Comparison of ENCODE assay signal across 16 cellular contexts in the genomic region with DNA sequence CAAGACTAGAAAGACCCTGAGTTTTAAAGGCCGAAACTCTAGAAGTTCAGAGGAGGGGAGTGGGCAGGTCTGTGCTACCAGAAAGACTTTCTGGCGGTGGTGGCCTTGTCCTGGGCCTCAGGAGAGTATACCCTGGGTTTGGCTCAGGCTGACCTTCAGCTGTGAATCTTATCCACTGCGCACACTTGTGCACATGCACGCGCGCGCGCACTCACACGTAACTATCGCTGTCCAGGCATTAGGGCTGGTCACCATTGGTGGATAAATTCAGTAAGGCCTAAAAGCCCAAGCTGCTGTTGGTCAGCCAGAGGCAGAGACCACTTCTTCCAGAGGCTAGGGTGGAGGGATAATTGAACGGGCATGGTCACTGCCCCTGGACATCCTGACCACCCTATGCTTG. TPM values are rescaled to one million over a fixed set of nuclear protein-coding genes. Genes with fewer than 3 reads are reported as not detected.
DNase-seq lines count a peak whose midpoint lies in the region; TF ChIP-seq lines count a peak whose summit lies in the region.
"Had no signal": no experiment of that assay in that cellular context is flagged by ENCODE, and none has a peak within 500 bp of the region (broad histone marks: within the 10 kb centered on the region; RNA-seq: fewer than 3 reads in every experiment).

No MANE protein-coding gene starts in this region.

- WGBS in esophagus muscularis mucosa, result 77% methylated on average over 9 of the region's 11 CpGs
- WGBS in thyroid gland, 2 donors, result 85 to 92% methylated on average over 10 to 11 of the region's 11 CpGs

- TF ChIP-seq CTCF in esophagus muscularis mucosa (IDR thresholded peaks at IDR 0.05) (no peak), neural crest cell (conservative IDR thresholded peaks at IDR 0.05) (no peak), thyroid gland (IDR thresholded peaks at IDR 0.05) (no peak)

- H3K4me3 ChIP-seq in adipocyte (ENCODE audit: low read length), result no peak overlapping the region
- H3K4me3 ChIP-seq in esophagus muscularis mucosa, result no peak overlapping the region
- no peak overlapping the region for H3K4me3 ChIP-seq in thyroid gland (replicated peaks in 1 of 3)

- peaks cover 55% of the 10 kb centered on the region for H3K4me1 ChIP-seq in adipocyte (ENCODE audit: control insufficient read depth, insufficient read depth, low read length)
- peaks cover 71 to 100% (median 98%) of the 10 kb centered on the region in 4 donors for H3K4me1 ChIP-seq in esophagus muscularis mucosa
- peaks cover 49 to 64% of the 10 kb centered on the region in 2 donors for H3K4me1 ChIP-seq in thyroid gland

- H3K27me3 ChIP-seq in adipocyte (replicated peaks; ENCODE audit: control insufficient read depth, insufficient read depth, low read length) (no peaks in the 10 kb centered on the region), esophagus muscularis mucosa (no peaks in the 10 kb centered on the region), thyroid gland (no peaks in the 10 kb centered on the region)

- H3K4me1 Mint-ChIP-seq in neural crest cell, result peaks cover 77% of the 10 kb centered on the region
- H3K4me1 Mint-ChIP-seq: activated CD4-positive, alpha-beta T cell treated with anti-CD3 and anti-CD28 coated beads for 36 hours; activated naive CD4-positive, alpha-beta T cell treated with anti-CD3 and anti-CD28 coated beads, Interleukin-2, amount 50 U/mL, for 24 hours had no signal

- no peaks in the 10 kb centered on the region for H3K27me3 Mint-ChIP-seq in neural crest cell (ENCODE audit: low read depth)
- H3K27me3 Mint-ChIP-seq: activated CD4-positive, alpha-beta T cell treated with anti-CD3 and anti-CD28 coated beads for 36 hours; activated naive CD4-positive, alpha-beta T cell treated with anti-CD3 and anti-CD28 coated beads, Interleukin-2, amount 50 U/mL, for 24 hours had no signal

- H3K9me3 Mint-ChIP-seq in neural crest cell, result no peaks in the 10 kb centered on the region
- H3K9me3 Mint-ChIP-seq: activated naive CD4-positive, alpha-beta T cell treated with anti-CD3 and anti-CD28 coated beads, Interleukin-2, amount 50 U/mL, for 24 hours; naive B cell had no signal

- intact Hi-C loops in esophagus muscularis mucosa (cut with DNase I) (no loop called here), thyroid gland (cut with DNase I) (no loop called here)

- no peaks in the 10 kb centered on the region for H3K36me3 Mint-ChIP-seq in neural crest cell (ENCODE audit: low read depth)
- H3K36me3 Mint-ChIP-seq: activated naive CD4-positive, alpha-beta T cell treated with anti-CD3 and anti-CD28 coated beads, Interleukin-2, amount 50 U/mL, for 24 hours; naive B cell had no signal

- H3K36me3 ChIP-seq in adipocyte (ENCODE audit: control insufficient read depth, insufficient read depth, low read length, severe bottlenecking) (peaks cover 4% of the 10 kb centered on the region), esophagus muscularis mucosa (no peaks in the 10 kb centered on the region), thyroid gland (no peaks in the 10 kb centered on the region)

- no peak for TF ChIP-seq EP300 in esophagus muscularis mucosa (IDR thresholded peaks at IDR 0.05)

- H3K9me3 ChIP-seq in adipocyte (ENCODE audit: control insufficient read depth, low read length) (no peaks in the 10 kb centered on the region), esophagus muscularis mucosa (no peaks in the 10 kb centered on the region), thyroid gland (no peaks in the 10 kb centered on the region)

- H3K27ac Mint-ChIP-seq in neural crest cell (ENCODE audit: unreplicated experiment), result no peak overlapping the region
- H3K27ac Mint-ChIP-seq: activated CD4-positive, alpha-beta T cell treated with anti-CD3 and anti-CD28 coated beads for 36 hours; activated naive CD4-positive, alpha-beta T cell treated with anti-CD3 and anti-CD28 coated beads, Interleukin-2, amount 50 U/mL, for 24 hours had no signal

- H3K9ac ChIP-seq in adipocyte (ENCODE audit: low read length), result peak overlapping the region; percentile 66

- peak overlapping the region; percentile 77 to 90 (median 82) for H3K27ac ChIP-seq in esophagus muscularis mucosa (replicated peaks in 1 of 4)
- H3K27ac ChIP-seq in thyroid gland, result peak overlapping the region in 2 of 3 donors; percentile 42 to 81
- H3K27ac ChIP-seq: C4-2B had no signal

- peak overlapping the region; percentile 31 for H3K4me3 Mint-ChIP-seq in neural crest cell
- H3K4me3 Mint-ChIP-seq: activated CD4-positive, alpha-beta T cell treated with anti-CD3 and anti-CD28 coated beads for 36 hours; activated naive CD4-positive, alpha-beta T cell treated with anti-CD3 and anti-CD28 coated beads, Interleukin-2, amount 50 U/mL, for 24 hours; naive B cell had no signal

- no peak for TF ChIP-seq POLR2A in esophagus muscularis mucosa (IDR thresholded peaks at IDR 0.05; ENCODE audit: low read depth)
- TF ChIP-seq POLR2A in thyroid gland (IDR thresholded peaks at IDR 0.05), result no peak

- DNase-seq in adipocyte (ENCODE audit: low read depth) (no peak), esophagus muscularis mucosa (ENCODE audit: extremely low spot score) (no peak), neural crest cell (ENCODE audit: low read depth, low spot score) (no peak), thyroid gland (no peak), OCI-M2 (lab: John Stamatoyannopoulos, UW; ENCODE audit: unreplicated experiment) (no peak), mucosa of gallbladder (ENCODE audit: low spot score) (no peak), medulla oblongata (ENCODE audit: extremely low spot score) (no peak), COLO668 (lab: John Stamatoyannopoulos, UW; ENCODE audit: unreplicated experiment) (no peak)
- DNase-seq: activated CD4-positive, alpha-beta T cell treated with anti-CD3 and anti-CD28 coated beads for 36 hours; activated T-cell treated with anti-CD3 and anti-CD28 coated beads for 4 hours; central memory CD4-positive, alpha-beta T cell; DMS79 treated with DMSO at 0.1 percent for 48 hours; naive B cell; NCI-H2107 had no signal

RNA-seq across cellular contexts. Expression of gene ARHGEF17, which starts 25.1 kb away (rescaled TPM):
- total RNA-seq in esophagus muscularis mucosa (100 to 1,000 TPM in 3 of 4 donors, 10 to 100 TPM in 1; 82.8 to 196 (median 122) TPM), neural crest cell (51.3 and 55.7 TPM in 2 replicates), thyroid gland (100 to 1,000 TPM in 1 of 4 donors, 10 to 100 TPM in 3; 54.0 to 125 (median 61.4) TPM), mucosa of gallbladder (69.2 TPM)

RNA-seq across cellular contexts. Expression of gene RELT, which starts 43.0 kb away (rescaled TPM):
- total RNA-seq in esophagus muscularis mucosa, result 1 to 10 TPM; 1.2 to 7.8 (median 2.2) TPM
- total RNA-seq in neural crest cell, result 18.4 and 20.9 TPM in 2 replicates
- total RNA-seq in thyroid gland, result 1 to 10 TPM; 1.6 to 3.5 (median 1.9) TPM
- total RNA-seq in mucosa of gallbladder, result 5.9 TPM
